Comparison of ENCODE assay signal across 8 cellular contexts in genomic region chr10:86413046-86413728, GRCh38. TPM values are rescaled to one million over a fixed set of nuclear protein-coding genes. Genes with fewer than 3 reads are reported as not detected.
DNase-seq lines count a peak whose midpoint lies in the region; ATAC-seq and TF ChIP-seq lines count a peak whose summit lies in the region.

No MANE protein-coding gene starts in this region.

- H3K27me3 ChIP-seq in CD4-positive, alpha-beta memory T cell (ENCODE audit: insufficient read depth, low read length), result no peaks in the 10 kb centered on the region

- ATAC-seq in GM19395 (IDR thresholded peaks at IDR 0.05; ENCODE audit: unreplicated experiment), result peak; percentile 78
- ATAC-seq in HG03354 (IDR thresholded peaks at IDR 0.05; ENCODE audit: poor library complexity, severe bottlenecking, unreplicated experiment), result peak; percentile 82
- ATAC-seq in stimulated activated naive B cell treated with anti-CD40 and anti-IgM and Interleukin-4, amounts not matched to agents 10 μg/mL and 1 μg/mL and 100 μg/mL, for 72 hours (replicated peaks), result peak; percentile 88 to 89

- DNase-seq in CD4-positive, alpha-beta memory T cell, result peak in 4 of 5 donors; percentile 43 to 54 (median 50)
- DNase-seq in activated T-helper 2 cell treated with anti-CD3 and anti-CD28 coated beads, Interferon-gamma antibody, Interleukin-2, Interleukin-4, amounts not matched to agents 10 μg/mL and 5 μg/mL and 100 μg/mL, durations not matched to agents 14 hours and 24 hours and 36 hours (ENCODE audit: low spot score), result no peak
- peak; percentile 53 for DNase-seq in stimulated activated naive B cell treated with anti-CD40 and anti-IgM and Interleukin-4, amounts not matched to agents 10 μg/mL and 1 μg/mL and 100 μg/mL, for 72 hours
- DNase-seq in NCI-H446 treated with DMSO at 0.1 percent for 48 hours (lab: John Stamatoyannopoulos, UW) (no peak), HEK293T (ENCODE audit: extremely low spot score) (no peak)
- no peak for DNase-seq in activated CD4-positive, alpha-beta T cell treated with anti-CD3 and anti-CD28 coated beads, Interleukin-2, amount 50 U/mL, for 1 hour

- CTCF ChIA-PET in CD4-positive, alpha-beta memory T cell (lab: Charles Lee; ENCODE audit: partially characterized antibody), result interaction anchor here (1.2 to 3.6 kb wide), 2 partner anchors 12 to 172 kb away, joined by 3 to 30 read pairs; no protein-coding TSS in a partner anchor
- CTCF ChIA-PET in HEK293T (lab: Yijun Ruan, JAX), result no interaction called here

- H3K4me3 ChIP-seq in CD4-positive, alpha-beta memory T cell (ENCODE audit: low read length in 2 of 2), result peak overlapping the region in 1 of 2 donors; percentile 20

- H3K4me1 ChIP-seq in CD4-positive, alpha-beta memory T cell (ENCODE audit: insufficient read depth, low read length), result peaks cover 46% of the 10 kb centered on the region

- H3K36me3 ChIP-seq in CD4-positive, alpha-beta memory T cell (ENCODE audit: insufficient read depth, low read length), result no peaks in the 10 kb centered on the region

- H3K27ac Mint-ChIP-seq in CD4-positive, alpha-beta memory T cell, result peak overlapping the region; percentile 47 to 81 (median 75)
- H3K27ac Mint-ChIP-seq in activated T-helper 2 cell treated with anti-CD3 and anti-CD28 coated beads, Interferon-gamma antibody, Interleukin-2, Interleukin-4, amounts not matched to agents 10 μg/mL and 5 μg/mL and 100 μg/mL, durations not matched to agents 14 hours and 24 hours and 36 hours, result peak overlapping the region; percentile 94
- H3K27ac Mint-ChIP-seq in stimulated activated naive B cell treated with anti-CD40 and anti-IgM and Interleukin-4, amounts not matched to agents 10 μg/mL and 1 μg/mL and 100 μg/mL, for 72 hours, result peak overlapping the region; percentile 66

- POLR2A ChIA-PET in CD4-positive, alpha-beta memory T cell (lab: Charles Lee; ENCODE audit: partially characterized antibody), result interaction anchor here (0.9 to 6.6 kb wide), 3 partner anchors 12 to 108 kb away, joined by 3 to 134 read pairs (median 4); no protein-coding TSS in a partner anchor
- POLR2A ChIA-PET in HEK293T (lab: Yijun Ruan, JAX), result no interaction called here

- peak overlapping the region; percentile 36 for H3K27ac ChIP-seq in CD4-positive, alpha-beta memory T cell (ENCODE audit: low read depth, low read length)

- peaks cover 35 to 59% (median 43%) of the 10 kb centered on the region in 4 donors for H3K4me1 Mint-ChIP-seq in CD4-positive, alpha-beta memory T cell
- H3K4me1 Mint-ChIP-seq in activated T-helper 2 cell treated with anti-CD3 and anti-CD28 coated beads, Interferon-gamma antibody, Interleukin-2, Interleukin-4, amounts not matched to agents 10 μg/mL and 5 μg/mL and 100 μg/mL, durations not matched to agents 14 hours and 24 hours and 36 hours (ENCODE audit: low read depth), result peaks cover 48% of the 10 kb centered on the region
- H3K4me1 Mint-ChIP-seq in stimulated activated naive B cell treated with anti-CD40 and anti-IgM and Interleukin-4, amounts not matched to agents 10 μg/mL and 1 μg/mL and 100 μg/mL, for 72 hours, result peaks cover 27 to 51% of the 10 kb centered on the region in 2 donors

- no peaks in the 10 kb centered on the region for H3K9me3 ChIP-seq in CD4-positive, alpha-beta memory T cell (ENCODE audit: control insufficient read depth in 1 of 2, low read length in 2 of 2)

- H3K27me3 Mint-ChIP-seq in CD4-positive, alpha-beta memory T cell, result no peaks in the 10 kb centered on the region
- H3K27me3 Mint-ChIP-seq in activated T-helper 2 cell treated with anti-CD3 and anti-CD28 coated beads, Interferon-gamma antibody, Interleukin-2, Interleukin-4, amounts not matched to agents 10 μg/mL and 5 μg/mL and 100 μg/mL, durations not matched to agents 14 hours and 24 hours and 36 hours (ENCODE audit: low read depth), result no peaks in the 10 kb centered on the region
- peaks cover 0 to 5% of the 10 kb centered on the region in 2 donors for H3K27me3 Mint-ChIP-seq in stimulated activated naive B cell treated with anti-CD40 and anti-IgM and Interleukin-4, amounts not matched to agents 10 μg/mL and 1 μg/mL and 100 μg/mL, for 72 hours

- no peaks in the 10 kb centered on the region for H3K9me3 Mint-ChIP-seq in CD4-positive, alpha-beta memory T cell
- peaks cover 8% of the 10 kb centered on the region for H3K9me3 Mint-ChIP-seq in activated T-helper 2 cell treated with anti-CD3 and anti-CD28 coated beads, Interferon-gamma antibody, Interleukin-2, Interleukin-4, amounts not matched to agents 10 μg/mL and 5 μg/mL and 100 μg/mL, durations not matched to agents 14 hours and 24 hours and 36 hours
- peaks cover 6 to 8% of the 10 kb centered on the region in 2 donors for H3K9me3 Mint-ChIP-seq in stimulated activated naive B cell treated with anti-CD40 and anti-IgM and Interleukin-4, amounts not matched to agents 10 μg/mL and 1 μg/mL and 100 μg/mL, for 72 hours

- H3K4me3 Mint-ChIP-seq in CD4-positive, alpha-beta memory T cell, result peak overlapping the region; percentile 64 to 84 (median 68)
- H3K4me3 Mint-ChIP-seq in activated T-helper 2 cell treated with anti-CD3 and anti-CD28 coated beads, Interferon-gamma antibody, Interleukin-2, Interleukin-4, amounts not matched to agents 10 μg/mL and 5 μg/mL and 100 μg/mL, durations not matched to agents 14 hours and 24 hours and 36 hours (ENCODE audit: low read depth), result no peak overlapping the region
- H3K4me3 Mint-ChIP-seq in stimulated activated naive B cell treated with anti-CD40 and anti-IgM and Interleukin-4, amounts not matched to agents 10 μg/mL and 1 μg/mL and 100 μg/mL, for 72 hours, result peak overlapping the region; percentile 21 to 81

- intact Hi-C loops in CD4-positive, alpha-beta memory T cell (cut with micrococcal nuclease), result no loop called here
- intact Hi-C loops in activated T-helper 2 cell treated with anti-CD3 and anti-CD28 coated beads, Interferon-gamma antibody, Interleukin-2, Interleukin-4, amounts not matched to agents 10 μg/mL and 5 μg/mL and 100 μg/mL, durations not matched to agents 14 hours and 24 hours and 36 hours (cut with micrococcal nuclease), result loop anchor here (1.0 kb wide), 1 partner anchor 13 kb away; no protein-coding TSS in a partner anchor

- no peaks in the 10 kb centered on the region for H3K36me3 Mint-ChIP-seq in CD4-positive, alpha-beta memory T cell
- H3K36me3 Mint-ChIP-seq in activated T-helper 2 cell treated with anti-CD3 and anti-CD28 coated beads, Interferon-gamma antibody, Interleukin-2, Interleukin-4, amounts not matched to agents 10 μg/mL and 5 μg/mL and 100 μg/mL, durations not matched to agents 14 hours and 24 hours and 36 hours (ENCODE audit: low read depth), result peaks cover 10% of the 10 kb centered on the region
- H3K36me3 Mint-ChIP-seq in stimulated activated naive B cell treated with anti-CD40 and anti-IgM and Interleukin-4, amounts not matched to agents 10 μg/mL and 1 μg/mL and 100 μg/mL, for 72 hours, result peaks cover 5 to 12% of the 10 kb centered on the region in 2 donors

TF ChIP-seq in HEK293T, 16 proteins besides CTCF, POLR2A, EP300 and RAD21:
- TF ChIP-seq PKNOX1 (IDR thresholded peaks at IDR 0.05) (no peak), LEF1 (IDR thresholded peaks at IDR 0.05; ENCODE audit: borderline replicate concordance) (no peak), NFRKB (IDR thresholded peaks at IDR 0.05) (no peak), HDGF (IDR thresholded peaks at IDR 0.05; ENCODE audit: borderline replicate concordance) (no peak), FOXA1 (IDR thresholded peaks at IDR 0.05) (no peak), ELF4 (IDR thresholded peaks at IDR 0.05) (no peak), FOXK2 (IDR thresholded peaks at IDR 0.05) (no peak), BHLHE40 (IDR thresholded peaks at IDR 0.05; ENCODE audit: borderline replicate concordance) (no peak), CTBP1 (IDR thresholded peaks at IDR 0.05; ENCODE audit: borderline replicate concordance) (no peak), ARNT (IDR thresholded peaks at IDR 0.05) (no peak), ZNF384 (IDR thresholded peaks at IDR 0.05) (no peak), SUZ12 (IDR thresholded peaks at IDR 0.05) (no peak), FOXM1 (IDR thresholded peaks at IDR 0.05; ENCODE audit: borderline replicate concordance) (no peak), TARDBP (IDR thresholded peaks at IDR 0.05) (no peak), SP1 (IDR thresholded peaks at IDR 0.05) (no peak)

RNA-seq across cellular contexts. Expression of gene GRID1, which starts 46.6 kb away (rescaled TPM):
- not detected for total RNA-seq in CD4-positive, alpha-beta memory T cell
- polyA plus RNA-seq in CD4-positive, alpha-beta memory T cell, result not detected
- not detected in 2 replicates for total RNA-seq in activated T-helper 2 cell treated with anti-CD3 and anti-CD28 coated beads, Interferon-gamma antibody, Interleukin-2, Interleukin-4, amounts not matched to agents 10 μg/mL and 5 μg/mL and 100 μg/mL, durations not matched to agents 14 hours and 24 hours and 36 hours

Comparison
In these comparisons a context has a peak if more than half of its experiments do, and no peak if none do; other contexts are left out.
1. DNase-seq: peak in CD4-positive, alpha-beta memory T cell (4 of 5) and stimulated activated naive B cell treated with anti-CD40 and anti-IgM and Interleukin-4, amounts not matched to agents 10 μg/mL and 1 μg/mL and 100 μg/mL, for 72 hours (single experiment); none in activated T-helper 2 cell treated with anti-CD3 and anti-CD28 coated beads, Interferon-gamma antibody, Interleukin-2, Interleukin-4, amounts not matched to agents 10 μg/mL and 5 μg/mL and 100 μg/mL, durations not matched to agents 14 hours and 24 hours and 36 hours (single experiment), NCI-H446 treated with DMSO at 0.1 percent for 48 hours (single experiment), HEK293T (single experiment) and activated CD4-positive, alpha-beta T cell treated with anti-CD3 and anti-CD28 coated beads, Interleukin-2, amount 50 U/mL, for 1 hour (single experiment).
2. Peak in every context shown above with its lines, with median percentiles within 50 percentile points of each other: H3K27ac Mint-ChIP-seq and ATAC-seq.